Comparison of ENCODE assay signal across 1 cellular context in genomic region chr2:78546843-78547242, GRCh38.
TF ChIP-seq lines count a peak whose summit lies in the region.

No MANE protein-coding gene starts in this region.

TF ChIP-seq in HepG2, 621 proteins besides CTCF, POLR2A, EP300 and RAD21 (continued from another document and continues in another):
- TF ChIP-seq ATF5 (CRISPR knock-in tag; IDR thresholded peaks at IDR 0.05; ENCODE audit: low read depth): no peak
- peak; percentile 66; the same call in 1 of the 2 replicates for TF ChIP-seq POGZ (CRISPR knock-in tag; IDR thresholded peaks at IDR 0.05)
- TF ChIP-seq TRAFD1 (CRISPR knock-in tag; IDR thresholded peaks at IDR 0.05; ENCODE audit: borderline replicate concordance): no peak
- no peak for TF ChIP-seq MXD1 (CRISPR knock-in tag; IDR thresholded peaks at IDR 0.05)
- TF ChIP-seq PITX1 (CRISPR knock-in tag; IDR thresholded peaks at IDR 0.05): 0 out of 2 replicates have a peak, but pooled peaks have one; percentile 31
- peak; percentile 58; the same call in 1 of the 2 replicates for TF ChIP-seq THAP9 (CRISPR knock-in tag; IDR thresholded peaks at IDR 0.05; ENCODE audit: borderline replicate concordance)
- no peak for TF ChIP-seq ZNF619 (CRISPR knock-in tag; IDR thresholded peaks at IDR 0.05)
- peak; percentile 39; the same call in 1 of the 2 replicates for TF ChIP-seq ETV5 (CRISPR knock-in tag; IDR thresholded peaks at IDR 0.05; ENCODE audit: borderline replicate concordance)
- no peak for TF ChIP-seq ZNF446 (CRISPR knock-in tag; IDR thresholded peaks at IDR 0.05)
- TF ChIP-seq ZNF605 (CRISPR knock-in tag; IDR thresholded peaks at IDR 0.05): peak; percentile 71; the same call in 1 of the 2 replicates
- TF ChIP-seq KDM5A (IDR thresholded peaks at IDR 0.05; ENCODE audit: borderline replicate concordance, low read length): no peak
- no peak for TF ChIP-seq SOX6 (IDR thresholded peaks at IDR 0.05)
- no peak for TF ChIP-seq SOX6 (CRISPR knock-in tag; IDR thresholded peaks at IDR 0.05)
- TF ChIP-seq SALL2 (CRISPR knock-in tag; IDR thresholded peaks at IDR 0.05): peak; percentile 49; the same call in 1 of the 2 replicates
- peak; percentile 23; the same call in 1 of the 2 replicates for TF ChIP-seq GATAD1 (CRISPR knock-in tag; IDR thresholded peaks at IDR 0.05)
- no peak for TF ChIP-seq TMF1 (CRISPR knock-in tag; IDR thresholded peaks at IDR 0.05; ENCODE audit: low read depth)
- 0 out of 2 replicates have a peak, but pooled peaks have one; percentile 49 for TF ChIP-seq ZBTB4 (CRISPR knock-in tag; IDR thresholded peaks at IDR 0.05; ENCODE audit: borderline replicate concordance)
- peak; percentile 95 for TF ChIP-seq ZNF644 (CRISPR knock-in tag; IDR thresholded peaks at IDR 0.05; ENCODE audit: low read depth)
- no peak for TF ChIP-seq REPIN1 (CRISPR knock-in tag; IDR thresholded peaks at IDR 0.05; ENCODE audit: borderline replicate concordance, low read depth)
- no peak for TF ChIP-seq MTA3 (CRISPR knock-in tag; IDR thresholded peaks at IDR 0.05)
- no peak for TF ChIP-seq FOXO4 (CRISPR knock-in tag; conservative IDR thresholded peaks at IDR 0.05)
- 0 out of 2 replicates have a peak, but pooled peaks have one; percentile 34 for TF ChIP-seq SMAD1 (CRISPR knock-in tag; IDR thresholded peaks at IDR 0.05; ENCODE audit: borderline replicate concordance, low read depth)
- peak; percentile 84 for TF ChIP-seq ZNF574 (CRISPR knock-in tag; IDR thresholded peaks at IDR 0.05)
- no peak for TF ChIP-seq CREM (IDR thresholded peaks at IDR 0.05)
- no peak for TF ChIP-seq CREM (CRISPR knock-in tag; IDR thresholded peaks at IDR 0.05)
- no peak for TF ChIP-seq ZNF326 (CRISPR knock-in tag; IDR thresholded peaks at IDR 0.05; ENCODE audit: borderline replicate concordance)
- no peak for TF ChIP-seq SRSF1 (optimal IDR thresholded peaks at IDR 0.05; ENCODE audit: low read depth, low read length)
- TF ChIP-seq GABPA (IDR thresholded peaks at IDR 0.05; ENCODE audit: low read depth, low read length): no peak
- peak; percentile 65 for TF ChIP-seq GABPA (CRISPR knock-in tag; IDR thresholded peaks at IDR 0.05; ENCODE audit: low read depth)
- peak; percentile 86 for TF ChIP-seq ZNF501 (CRISPR knock-in tag; IDR thresholded peaks at IDR 0.05)
- TF ChIP-seq ZNF414 (CRISPR knock-in tag; IDR thresholded peaks at IDR 0.05): no peak
- TF ChIP-seq ZNF256 (CRISPR knock-in tag; conservative IDR thresholded peaks at IDR 0.05): no peak
- no peak for TF ChIP-seq SNAPC5 (CRISPR knock-in tag; IDR thresholded peaks at IDR 0.05; ENCODE audit: borderline replicate concordance)
- TF ChIP-seq HMG20B (CRISPR knock-in tag; conservative IDR thresholded peaks at IDR 0.05): no peak
- TF ChIP-seq ZSCAN31 (CRISPR knock-in tag; IDR thresholded peaks at IDR 0.05; ENCODE audit: low read depth): no peak
- no peak for TF ChIP-seq ZNF30 (CRISPR knock-in tag; IDR thresholded peaks at IDR 0.05)
- no peak for TF ChIP-seq PREB (CRISPR knock-in tag; IDR thresholded peaks at IDR 0.05)
- peak; percentile 62 for TF ChIP-seq PHF21A (CRISPR knock-in tag; IDR thresholded peaks at IDR 0.05)
- no peak for TF ChIP-seq ZHX1 (CRISPR knock-in tag; IDR thresholded peaks at IDR 0.05; ENCODE audit: low read depth)
- TF ChIP-seq ZGPAT (CRISPR knock-in tag; IDR thresholded peaks at IDR 0.05): peak; percentile 27; the same call in 1 of the 2 replicates
- peak; percentile 70 for TF ChIP-seq ZMYM4 (CRISPR knock-in tag; IDR thresholded peaks at IDR 0.05)
